Comparison of ENCODE assay signal across 9 cellular contexts in genomic region chr17:44759096-44759915, GRCh38. TPM values are rescaled to one million over a fixed set of nuclear protein-coding genes. Genes with fewer than 3 reads are reported as not detected.
DNase-seq lines count a peak whose midpoint lies in the region; ATAC-seq and TF ChIP-seq lines count a peak whose summit lies in the region.
"Had no signal": no experiment of that assay in that cellular context is flagged by ENCODE, and none has a peak within 500 bp of the region (broad histone marks: within the 10 kb centered on the region; RNA-seq: fewer than 3 reads in every experiment).

No MANE protein-coding gene starts in this region.

- no peaks in the 10 kb centered on the region for H3K36me3 ChIP-seq in HUES64 (ENCODE audit: insufficient read depth, low read length)
- no peaks in the 10 kb centered on the region for H3K36me3 ChIP-seq in naive thymus-derived CD4-positive, alpha-beta T cell (ENCODE audit: control insufficient read depth in 2 of 3, insufficient read depth in 3 of 3, low read length in 3 of 3)

- H3K9me3 Mint-ChIP-seq in naive thymus-derived CD4-positive, alpha-beta T cell, result no peaks in the 10 kb centered on the region

- peaks cover 23% of the 10 kb centered on the region for H3K27me3 ChIP-seq in AG04450 (ENCODE audit: control insufficient read depth, insufficient read depth, low read length)
- peaks cover 42% of the 10 kb centered on the region for H3K27me3 ChIP-seq in HUES64 (ENCODE audit: insufficient read depth, low read length)
- H3K27me3 ChIP-seq in naive thymus-derived CD4-positive, alpha-beta T cell (ENCODE audit: control insufficient read depth in 2 of 2, insufficient read depth in 2 of 2, low read length in 2 of 2), result peaks cover 0 to 15% of the 10 kb centered on the region in 2 donors

- H3K4me3 ChIP-seq in AG04450 (ENCODE audit: low read depth, low read length), result peak overlapping the region; percentile 53
- H3K4me3 ChIP-seq in HUES64 (ENCODE audit: low read length), result peak overlapping the region; percentile 48
- H3K4me3 ChIP-seq in naive thymus-derived CD4-positive, alpha-beta T cell (ENCODE audit: low read length), result no peak overlapping the region

- POLR2A ChIA-PET in AG04450 (lab: Yijun Ruan, JAX), result no interaction called here
- POLR2A ChIA-PET in naive thymus-derived CD4-positive, alpha-beta T cell (lab: Charles Lee), result interaction anchor here (1.0 kb wide), 1 partner anchor 114 kb away, joined by 4 read pairs; no protein-coding TSS in a partner anchor

- DNase-seq in AG04450 (ENCODE audit: low read depth, low spot score) (no peak), iPS-NIHi7 (ENCODE audit: extremely low spot score) (no peak), NCI-H1436 treated with DMSO at 0.1 percent for 48 hours (lab: John Stamatoyannopoulos, UW) (no peak), DMS153 treated with DMSO at 0.1 percent for 48 hours (lab: John Stamatoyannopoulos, UW; ENCODE audit: unreplicated experiment) (no peak)
- peak in 1 of 9 donors; percentile 13 for DNase-seq in naive thymus-derived CD4-positive, alpha-beta T cell
- DNase-seq: amniotic stem cell had no signal

- no peak overlapping the region for H3K27ac Mint-ChIP-seq in naive thymus-derived CD4-positive, alpha-beta T cell

- no peaks in the 10 kb centered on the region; the same call in 1 of the 2 replicates for H3K9me3 ChIP-seq in AG04450 (ENCODE audit: control insufficient read depth, insufficient read depth, low read length)
- H3K9me3 ChIP-seq in HUES64 (ENCODE audit: insufficient read depth, low read depth, low read length), result no peaks in the 10 kb centered on the region
- H3K9me3 ChIP-seq in naive thymus-derived CD4-positive, alpha-beta T cell (ENCODE audit: control insufficient read depth in 2 of 3, low read length in 3 of 3), result no peaks in the 10 kb centered on the region

- no peak overlapping the region for H3K27ac ChIP-seq in AG04450 (ENCODE audit: low read depth, low read length)
- H3K27ac ChIP-seq in HUES64 (ENCODE audit: low read depth, low read length), result no peak overlapping the region
- H3K27ac ChIP-seq in cingulate gyrus (ENCODE audit: low read depth, low read length), result peak overlapping the region; percentile 19
- no peak overlapping the region for H3K27ac ChIP-seq in naive thymus-derived CD4-positive, alpha-beta T cell (ENCODE audit: low read depth, low read length)

- 9% methylated on average over 54 of the region's 58 CpGs for WGBS in HUES64

- peak; percentile 9; the same call in 1 of the 2 replicates for TF ChIP-seq CTCF in AG04450 (IDR thresholded peaks at IDR 0.05; ENCODE audit: low read depth, low read length)

- peaks cover 0 to 4% (median 2%) of the 10 kb centered on the region in 7 donors for H3K4me1 Mint-ChIP-seq in naive thymus-derived CD4-positive, alpha-beta T cell

- ATAC-seq in naive thymus-derived CD4-positive, alpha-beta T cell, result peak; percentile 25
- no peak for ATAC-seq in HG03571 (IDR thresholded peaks at IDR 0.05; ENCODE audit: unreplicated experiment)

- H3K4me1 ChIP-seq in HUES64 (ENCODE audit: insufficient read depth, low read length), result no peaks in the 10 kb centered on the region
- peaks cover 0 to 4% of the 10 kb centered on the region in 2 donors for H3K4me1 ChIP-seq in naive thymus-derived CD4-positive, alpha-beta T cell (ENCODE audit: control insufficient read depth in 2 of 2, insufficient read depth in 2 of 2, low read length in 2 of 2)

- H3K27me3 Mint-ChIP-seq in naive thymus-derived CD4-positive, alpha-beta T cell, result peaks cover 22 to 43% (median 27%) of the 10 kb centered on the region in 5 donors

- CTCF ChIA-PET in AG04450 (lab: Charles Lee), result no interaction called here
- CTCF ChIA-PET in naive thymus-derived CD4-positive, alpha-beta T cell (lab: Charles Lee), result interaction anchor here (0.6 kb wide), 1 partner anchor 429 kb away, joined by 3 read pairs; no protein-coding TSS in a partner anchor

- 0 out of 2 replicates have a peak overlapping the region, but pooled peaks have one; percentile 1 for H3K9ac ChIP-seq in HUES64 (ENCODE audit: low read depth, low read length)

- H3K36me3 Mint-ChIP-seq in naive thymus-derived CD4-positive, alpha-beta T cell, result no peaks in the 10 kb centered on the region

- peak overlapping the region in 3 of 10 donors; percentile 16 to 62 (median 17) for H3K4me3 Mint-ChIP-seq in naive thymus-derived CD4-positive, alpha-beta T cell

- intact Hi-C loops in naive thymus-derived CD4-positive, alpha-beta T cell (cut with micrococcal nuclease), result no loop called here

RNA-seq across cellular contexts. Expression of gene ADAM11, which starts 0.5 kb away (rescaled TPM):
- 0.29 and 0.37 TPM in 2 replicates for polyA plus RNA-seq in AG04450 (2011; rRNA removed)
- polyA minus RNA-seq in AG04450 (2011; rRNA and poly(A)+ RNA removed), result 0.17 and 0.28 TPM in 2 replicates
- polyA plus RNA-seq in HUES64 (2013, experiment 1 of 2), result 2.1 TPM
- polyA plus RNA-seq in HUES64 (2013, experiment 2 of 2), result 1.8 TPM
- 1 to 10 TPM in 1 of 5 experiments, under 1 TPM in 4; 0.22 to 1.5 (median 0.66) TPM for total RNA-seq in naive thymus-derived CD4-positive, alpha-beta T cell
- under 1 TPM in 1 of 2 donors, not detected in 1; 0.08 TPM for polyA plus RNA-seq in naive thymus-derived CD4-positive, alpha-beta T cell

RNA-seq across cellular contexts. Expression of gene DBF4B, which starts 50.8 kb away (rescaled TPM):
- 2.6 and 3.0 TPM in 2 replicates for polyA plus RNA-seq in AG04450 (2011; rRNA removed)
- 4.0 and 4.2 TPM in 2 replicates for polyA minus RNA-seq in AG04450 (2011; rRNA and poly(A)+ RNA removed)
- polyA plus RNA-seq in HUES64 (2013, experiment 1 of 2), result 14.2 TPM
- 15.9 TPM for polyA plus RNA-seq in HUES64 (2013, experiment 2 of 2)
- total RNA-seq in naive thymus-derived CD4-positive, alpha-beta T cell, result 10 to 100 TPM in 1 of 5 experiments, 1 to 10 TPM in 4; 2.8 to 23.1 (median 7.8) TPM
- polyA plus RNA-seq in naive thymus-derived CD4-positive, alpha-beta T cell, result under 1 TPM; 0.35 to 0.70 TPM
